8 cellular contexts compared by ENCODE assay signal in the genomic region with DNA sequence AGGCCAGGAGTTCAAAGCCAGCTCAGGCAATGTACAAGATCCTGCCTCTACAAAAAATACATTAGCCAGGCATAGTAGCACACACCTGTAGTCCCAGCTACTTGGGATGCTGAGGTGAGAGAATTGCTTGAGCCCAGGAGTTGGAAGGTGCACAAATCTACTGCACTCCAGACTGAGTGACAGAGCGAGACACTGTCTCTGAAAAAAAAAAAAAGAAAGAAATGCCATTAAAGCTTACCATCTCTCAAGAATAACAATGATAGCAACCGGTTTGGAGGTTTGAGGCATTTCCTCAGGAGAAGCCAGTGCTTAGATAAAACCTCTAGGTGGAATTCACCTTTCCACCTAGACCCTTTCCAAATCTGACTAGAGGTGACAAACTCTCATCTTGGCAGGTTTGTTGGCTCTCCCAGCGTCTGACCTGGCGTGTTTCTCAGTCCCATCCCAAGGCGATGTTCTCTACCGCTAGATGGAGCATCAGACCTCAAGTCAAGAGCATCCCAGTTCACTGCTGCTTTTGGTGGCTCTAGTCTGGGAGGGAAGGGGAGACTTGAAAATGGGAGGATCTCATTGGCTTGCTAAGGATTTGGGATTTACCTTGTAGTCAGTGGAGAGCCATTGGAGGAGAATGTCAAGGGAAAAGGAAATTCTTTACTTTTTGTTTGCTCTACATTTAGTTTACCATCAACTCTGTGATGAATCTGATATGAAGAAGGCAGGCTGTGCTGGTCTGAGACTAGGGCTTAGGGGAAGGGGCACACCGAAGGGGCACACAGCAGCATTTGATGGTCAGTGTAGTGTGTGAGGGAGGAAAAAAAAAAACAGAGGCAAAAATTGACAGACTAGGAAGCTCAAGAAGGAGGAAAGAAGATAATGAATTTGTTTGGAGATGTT.
A peak's percentile ranks its signal among the peaks of the same experiment; 100 is the strongest.
DNase-seq lines count a peak whose midpoint lies in the region; ATAC-seq and TF ChIP-seq lines count a peak whose summit lies in the region.

No MANE protein-coding gene starts in this region.

- H3K9me3 Mint-ChIP-seq in activated T-helper 1 cell treated with anti-CD3 and anti-CD28 coated beads, Interleukin-12 subunit alpha, Interleukin-12 subunit beta, Interleukin-2, Interleukin-4 antibody, amounts not matched to agents 30 ng/mL and 10 ng/mL and 1 ng/mL, durations not matched to agents 14 hours and 24 hours and 36 hours = no peaks in the 10 kb centered on the region

- POLR2A ChIA-PET in GM10248 (lab: Yijun Ruan, JAX) = no interaction called here

- peak; percentile 62 for TF ChIP-seq CTCF in GM10248 (IDR thresholded peaks at IDR 0.05; ENCODE audit: control extremely low read depth, extremely low read depth, low read depth, missing control alignments)
- peak; percentile 93 for TF ChIP-seq CTCF in fibroblast of villous mesenchyme (IDR thresholded peaks at IDR 0.05; ENCODE audit: insufficient read depth, low read depth, low read length)

- no peaks in the 10 kb centered on the region for H3K27me3 Mint-ChIP-seq in activated T-helper 1 cell treated with anti-CD3 and anti-CD28 coated beads, Interleukin-12 subunit alpha, Interleukin-12 subunit beta, Interleukin-2, Interleukin-4 antibody, amounts not matched to agents 30 ng/mL and 10 ng/mL and 1 ng/mL, durations not matched to agents 14 hours and 24 hours and 36 hours (ENCODE audit: insufficient read depth)

- ATAC-seq in HG02571 (IDR thresholded peaks at IDR 0.05; ENCODE audit: unreplicated experiment) (peak; percentile 89), HG02763 (IDR thresholded peaks at IDR 0.05; ENCODE audit: unreplicated experiment) (no peak)

- no peak overlapping the region for H3K4me3 ChIP-seq in fibroblast of villous mesenchyme (ENCODE audit: low read depth, low read length)

- peaks cover 8% of the 10 kb centered on the region for H3K36me3 Mint-ChIP-seq in activated T-helper 1 cell treated with anti-CD3 and anti-CD28 coated beads, Interleukin-12 subunit alpha, Interleukin-12 subunit beta, Interleukin-2, Interleukin-4 antibody, amounts not matched to agents 30 ng/mL and 10 ng/mL and 1 ng/mL, durations not matched to agents 14 hours and 24 hours and 36 hours (ENCODE audit: low read depth)

- intact Hi-C loops in activated T-helper 1 cell treated with anti-CD3 and anti-CD28 coated beads, Interleukin-12 subunit alpha, Interleukin-12 subunit beta, Interleukin-2, Interleukin-4 antibody, amounts not matched to agents 30 ng/mL and 10 ng/mL and 1 ng/mL, durations not matched to agents 14 hours and 24 hours and 36 hours (cut with micrococcal nuclease) = loop anchor here (1.0 kb wide), 4 partner anchors 10 to 116 kb away; a partner anchor contains a TSS

- H3K4me3 Mint-ChIP-seq in activated T-helper 1 cell treated with anti-CD3 and anti-CD28 coated beads, Interleukin-12 subunit alpha, Interleukin-12 subunit beta, Interleukin-2, Interleukin-4 antibody, amounts not matched to agents 30 ng/mL and 10 ng/mL and 1 ng/mL, durations not matched to agents 14 hours and 24 hours and 36 hours = no peak overlapping the region

- H3K4me1 Mint-ChIP-seq in activated T-helper 1 cell treated with anti-CD3 and anti-CD28 coated beads, Interleukin-12 subunit alpha, Interleukin-12 subunit beta, Interleukin-2, Interleukin-4 antibody, amounts not matched to agents 30 ng/mL and 10 ng/mL and 1 ng/mL, durations not matched to agents 14 hours and 24 hours and 36 hours (ENCODE audit: low read depth) = no peaks in the 10 kb centered on the region

- CTCF ChIA-PET in GM10248 (lab: Yijun Ruan, JAX) = interaction anchor here (0.7 to 3.2 kb wide), 21 partner anchors 10 to 116 kb away, joined by 3 to 18 read pairs (median 6); a partner anchor contains a TSS

- DNase-seq in GM10248 (ENCODE audit: extremely low spot score) = peak; percentile 45
- peak; percentile 78 to 86 for DNase-seq in NCI-H524 (lab: John Stamatoyannopoulos, UW)
- peak; percentile 6 for DNase-seq in activated T-helper 1 cell treated with anti-CD3 and anti-CD28 coated beads, Interleukin-12 subunit alpha, Interleukin-12 subunit beta, Interleukin-2, Interleukin-4 antibody, amounts not matched to agents 30 ng/mL and 10 ng/mL and 1 ng/mL, durations not matched to agents 14 hours and 24 hours and 36 hours (ENCODE audit: low spot score)
- DNase-seq in fibroblast of villous mesenchyme (ENCODE audit: low read depth) = peak; percentile 76
- DNase-seq in nucleus accumbens (lab: John Stamatoyannopoulos, UW) = peak in 40 of 56 donors; percentile 3 to 78 (median 42)
- DNase-seq in OCI-M2 (lab: John Stamatoyannopoulos, UW; ENCODE audit: unreplicated experiment) = no peak

- H3K27ac Mint-ChIP-seq in activated T-helper 1 cell treated with anti-CD3 and anti-CD28 coated beads, Interleukin-12 subunit alpha, Interleukin-12 subunit beta, Interleukin-2, Interleukin-4 antibody, amounts not matched to agents 30 ng/mL and 10 ng/mL and 1 ng/mL, durations not matched to agents 14 hours and 24 hours and 36 hours = peak overlapping the region; percentile 9
